11 cellular contexts compared by ENCODE assay signal in the genomic region with DNA sequence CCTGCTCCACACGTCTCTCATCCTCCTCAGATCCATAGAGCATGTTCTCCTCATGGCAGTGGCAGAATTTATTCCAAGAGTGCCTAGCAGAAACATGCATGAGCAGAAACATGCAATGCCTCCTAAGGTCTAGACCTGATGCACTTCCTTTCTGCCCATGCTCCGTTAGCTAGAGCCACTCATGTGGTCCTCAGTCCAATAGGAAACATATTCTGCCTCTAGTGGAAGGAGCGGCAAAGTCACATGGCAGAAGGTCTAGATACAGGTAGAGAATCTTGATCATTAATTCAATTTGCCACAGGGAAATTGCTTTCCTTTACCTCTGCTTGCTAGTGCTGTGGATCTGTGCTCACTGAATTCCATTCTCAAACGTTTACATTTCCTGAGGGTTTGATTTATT.
"Had no signal": no experiment of that assay in that cellular context is flagged by ENCODE, and none has a peak within 500 bp of the region (broad histone marks: within the 10 kb centered on the region; RNA-seq: fewer than 3 reads in every experiment).

No MANE protein-coding gene starts in this region.

- H3K36me3 ChIP-seq: neutrophil, sigmoid colon, upper lobe of left lung, uterus had no signal

- H3K4me1 ChIP-seq: foreskin keratinocyte, sigmoid colon, upper lobe of left lung, uterus had no signal

- DNase-seq: effector memory CD8-positive, alpha-beta T cell; foreskin keratinocyte; naive thymus-derived CD4-positive, alpha-beta T cell; nephron progenitor cell; sigmoid colon; stimulated activated CD4-positive, alpha-beta T cell treated with anti-CD3 and anti-CD28 coated beads, Interleukin-2, amount 100 ng/mL, for 24 hours; stimulated activated naive CD4-positive, alpha-beta T cell; upper lobe of left lung; uterus had no signal

- H3K27me3 ChIP-seq: foreskin keratinocyte, neutrophil, sigmoid colon, upper lobe of left lung, uterus had no signal

- H3K27ac ChIP-seq: foreskin keratinocyte, neutrophil, sigmoid colon, skin epidermis, upper lobe of left lung, uterus had no signal

- ATAC-seq: effector memory CD8-positive, alpha-beta T cell; foreskin keratinocyte; naive thymus-derived CD4-positive, alpha-beta T cell had no signal

- H3K9me3 ChIP-seq: neutrophil, sigmoid colon, upper lobe of left lung had no signal

- H3K4me3 ChIP-seq: sigmoid colon, skin epidermis, upper lobe of left lung, uterus had no signal
